21 cellular contexts compared by ENCODE assay signal in the genomic region with DNA sequence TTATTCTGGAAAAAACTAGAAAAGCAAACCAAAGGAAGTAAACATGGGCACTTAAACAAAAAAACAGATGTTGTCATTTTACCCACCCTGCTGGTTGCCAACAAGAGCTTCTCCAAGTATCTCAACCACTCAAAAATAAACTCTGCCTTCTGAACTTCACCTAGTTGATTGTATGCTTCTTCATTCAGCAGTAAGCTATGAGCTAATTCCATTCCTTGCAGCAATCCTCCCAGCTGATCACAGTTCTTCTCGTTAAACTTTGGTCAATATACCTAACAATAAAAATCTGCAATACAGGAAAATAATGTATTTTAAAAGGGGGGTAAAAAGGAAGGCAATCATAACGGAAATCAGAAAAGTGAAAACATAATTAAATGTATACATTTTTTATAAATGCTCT.
"Had no signal": no experiment of that assay in that cellular context is flagged by ENCODE, and none has a peak within 500 bp of the region (broad histone marks: within the 10 kb centered on the region; RNA-seq: fewer than 3 reads in every experiment).

No MANE protein-coding gene starts in this region.

- H3K4me3 Mint-ChIP-seq: activated CD8-positive, alpha-beta memory T cell treated with anti-CD3 and anti-CD28 coated beads, Interleukin-2, amount 10 ng/mL, durations not matched to agents 7 days and 5 days; activated naive CD4-positive, alpha-beta T cell treated with anti-CD3 and anti-CD28 coated beads for 36 hours; activated naive CD8-positive, alpha-beta T cell; activated T-cell treated with anti-CD3 and anti-CD28 coated beads, Interleukin-2, amount 50 U/mL, for 4 hours; brain; central memory CD8-positive, alpha-beta T cell; T-cell had no signal

- H3K27me3 Mint-ChIP-seq: activated CD8-positive, alpha-beta memory T cell treated with anti-CD3 and anti-CD28 coated beads, Interleukin-2, amount 10 ng/mL, durations not matched to agents 7 days and 5 days; activated naive CD8-positive, alpha-beta T cell; brain; central memory CD8-positive, alpha-beta T cell; T-cell had no signal

- DNase-seq: activated CD4-positive, alpha-beta T cell treated with anti-CD3 and anti-CD28 coated beads for 48 hours; activated CD4-positive, alpha-beta T cell treated with anti-CD3 and anti-CD28 coated beads, Interleukin-2, amount 50 U/mL, for 48 hours; activated CD8-positive, alpha-beta memory T cell treated with anti-CD3 and anti-CD28 coated beads, Interleukin-2, amount 10 ng/mL, durations not matched to agents 7 days and 5 days; activated effector memory CD4-positive, alpha-beta T cell treated with anti-CD3 and anti-CD28 coated beads, Interleukin-2, amount 50 U/mL, for 16 hours; activated naive CD4-positive, alpha-beta T cell treated with anti-CD3 and anti-CD28 coated beads for 36 hours; activated T-cell treated with anti-CD3 and anti-CD28 coated beads, Interleukin-2, amount 50 U/mL, for 4 hours; amygdala; NCI-H1092; NCI-H1417; NCI-H1930; NCI-H345; NCI-H510A; SIG-M5; T-cell; T-helper 2 cell; T1000; WERI-Rb-1 had no signal

- H3K9me3 Mint-ChIP-seq: activated naive CD4-positive, alpha-beta T cell treated with anti-CD3 and anti-CD28 coated beads for 36 hours; activated T-cell treated with anti-CD3 and anti-CD28 coated beads, Interleukin-2, amount 50 U/mL, for 4 hours; brain; central memory CD8-positive, alpha-beta T cell; T-cell had no signal

- ATAC-seq: activated CD4-positive, CD25-positive, alpha-beta regulatory T cell treated with anti-CD3 and anti-CD28 coated beads, Interleukin-2, amount 50 U/mL, for 24 hours; activated CD8-positive, alpha-beta memory T cell treated with anti-CD3 and anti-CD28 coated beads, Interleukin-2, amount 10 ng/mL, durations not matched to agents 7 days and 5 days; activated T-cell treated with anti-CD3 and anti-CD28 coated beads, Interleukin-2, amount 50 U/mL, for 4 hours; T-cell had no signal

- H3K27ac Mint-ChIP-seq: activated CD8-positive, alpha-beta memory T cell treated with anti-CD3 and anti-CD28 coated beads, Interleukin-2, amount 10 ng/mL, durations not matched to agents 7 days and 5 days; activated naive CD4-positive, alpha-beta T cell treated with anti-CD3 and anti-CD28 coated beads for 36 hours; activated naive CD8-positive, alpha-beta T cell; brain; T-cell had no signal

- H3K27ac ChIP-seq: WERI-Rb-1 had no signal

- H3K36me3 ChIP-seq: WERI-Rb-1 had no signal
